In genomic region chr14:20805485-20805884, GRCh38 we compare ENCODE assay signal across 38 cellular contexts. TPM values are rescaled to one million over a fixed set of nuclear protein-coding genes. Genes with fewer than 3 reads are reported as not detected.
"Had no signal": no experiment of that assay in that cellular context is flagged by ENCODE, and none has a peak within 500 bp of the region (broad histone marks: within the 10 kb centered on the region; RNA-seq: fewer than 3 reads in every experiment).

No MANE protein-coding gene starts in this region.

- H3K36me3 Mint-ChIP-seq: activated CD4-positive, alpha-beta memory T cell treated with anti-CD3 and anti-CD28 coated beads for 36 hours; activated naive CD4-positive, alpha-beta T cell treated with anti-CD3 and anti-CD28 coated beads, Interleukin-2, amount 10 ng/mL, durations not matched to agents 7 days and 5 days; activated naive CD4-positive, alpha-beta T cell treated with anti-CD3 and anti-CD28 coated beads, Interleukin-2, amount 50 U/mL, for 24 hours; activated naive CD8-positive, alpha-beta T cell; brain had no signal

- H3K4me1 Mint-ChIP-seq: activated CD4-positive, alpha-beta T cell treated with anti-CD3 and anti-CD28 coated beads, Interleukin-2, amount 10 ng/mL, durations not matched to agents 24 days and 14 days; activated T-helper 17 cell treated with anti-CD3 and anti-CD28 coated beads, Interleukin-2, amount 50 U/mL, for 72 hours had no signal

- H3K36me3 ChIP-seq: adrenal gland, cardiac muscle cell had no signal

- DNase-seq: activated B cell treated with CpG ODN at 0.5 μM for 24 hours; activated CD4-positive, alpha-beta memory T cell treated with anti-CD3 and anti-CD28 coated beads for 36 hours; activated CD4-positive, alpha-beta T cell treated with anti-CD3 and anti-CD28 coated beads for 4 hours; activated CD4-positive, alpha-beta T cell treated with anti-CD3 and anti-CD28 coated beads, Interleukin-2, amount 10 ng/mL, durations not matched to agents 24 days and 14 days; activated CD4-positive, alpha-beta T cell treated with anti-CD3 and anti-CD28 coated beads, Interleukin-2, amount 50 U/mL, for 1 hour; activated CD4-positive, alpha-beta T cell treated with anti-CD3 and anti-CD28 coated beads, Interleukin-2, amount 50 U/mL, for 4 hours; activated CD4-positive, CD25-positive, alpha-beta regulatory T cell treated with anti-CD3 and anti-CD28 coated beads, Interleukin-2, amount 50 U/mL, for 72 hours; activated CD8-positive, alpha-beta memory T cell treated with anti-CD3 and anti-CD28 coated beads, Interleukin-2, amount 50 U/mL, for 4 hours; activated CD8-positive, alpha-beta T cell treated with anti-CD3 and anti-CD28 coated beads for 36 hours; activated effector memory CD4-positive, alpha-beta T cell treated with anti-CD3 and anti-CD28 coated beads, Interleukin-2, amount 50 U/mL, for 16 hours; activated naive CD4-positive, alpha-beta T cell treated with anti-CD3 and anti-CD28 coated beads, Interleukin-2, amount 10 ng/mL, durations not matched to agents 7 days and 5 days; activated naive CD4-positive, alpha-beta T cell treated with Interleukin-2 at 50 U/mL for 16 hours; activated T-cell treated with anti-CD3 and anti-CD28 coated beads for 4 hours; activated T-cell treated with anti-CD3 and anti-CD28 coated beads, Interleukin-2, amount 50 U/mL, for 1 hour; activated T-cell treated with anti-CD3 and anti-CD28 coated beads, Interleukin-2, amount 50 U/mL, for 4 hours; activated T-cell treated with anti-CD3 and anti-CD28 coated beads, Interleukin-2, amount 50 U/mL, for 72 hours; adrenal gland; amniotic stem cell; aorta; caudate nucleus; cerebellar nuclear complex; T-helper 1 cell; T-helper 2 cell; T-helper 9 cell had no signal

- H3K27me3 ChIP-seq: adrenal gland, cardiac muscle cell had no signal

- H3K27me3 Mint-ChIP-seq: activated CD8-positive, alpha-beta T cell treated with anti-CD3 and anti-CD28 coated beads for 36 hours had no signal

- H3K27ac Mint-ChIP-seq: activated B cell treated with CpG ODN at 0.5 μM for 24 hours; activated CD4-positive, alpha-beta memory T cell treated with anti-CD3 and anti-CD28 coated beads for 36 hours; activated CD4-positive, alpha-beta T cell treated with anti-CD3 and anti-CD28 coated beads, Interleukin-2, amount 10 ng/mL, durations not matched to agents 24 days and 14 days; activated CD8-positive, alpha-beta T cell treated with anti-CD3 and anti-CD28 coated beads for 36 hours; activated naive CD4-positive, alpha-beta T cell treated with anti-CD3 and anti-CD28 coated beads, Interleukin-2, amount 10 ng/mL, durations not matched to agents 7 days and 5 days; activated naive CD4-positive, alpha-beta T cell treated with anti-CD3 and anti-CD28 coated beads, Interleukin-2, amount 50 U/mL, for 24 hours; activated naive CD8-positive, alpha-beta T cell; activated T-cell treated with anti-CD3 and anti-CD28 coated beads, Interleukin-2, amount 50 U/mL, for 72 hours; activated T-helper 1 cell treated with anti-CD3 and anti-CD28 coated beads, Interleukin-12 subunit alpha, Interleukin-12 subunit beta, Interleukin-2, Interleukin-4 antibody, amounts not matched to agents 30 ng/mL and 10 ng/mL and 1 ng/mL, durations not matched to agents 14 hours and 24 hours and 36 hours; activated T-helper 17 cell treated with anti-CD3 and anti-CD28 coated beads, Interleukin-2, amount 50 U/mL, for 72 hours; brain; T-helper 1 cell treated with Interleukin-12 subunit alpha and Interleukin-12 subunit beta and Interleukin-4 antibody, amounts not matched to agents 30 μg/mL and 1 μg/mL, for 36 hours; T-helper 2 cell treated with Interferon-gamma antibody and Interleukin-4, amounts not matched to agents 5 μg/mL and 100 μg/mL, for 36 hours had no signal

- ATAC-seq: activated CD8-positive, alpha-beta T cell treated with anti-CD3 and anti-CD28 coated beads for 36 hours; activated T-cell treated with anti-CD3 and anti-CD28 coated beads, Interleukin-2, amount 50 U/mL, for 4 hours; activated T-cell treated with anti-CD3 and anti-CD28 coated beads, Interleukin-2, amount 50 U/mL, for 72 hours; activated T-helper 17 cell treated with anti-CD3 and anti-CD28 coated beads, Interleukin-2, amount 50 U/mL, for 72 hours had no signal

- H3K4me3 Mint-ChIP-seq: activated B cell treated with CpG ODN at 0.5 μM for 24 hours; activated CD4-positive, alpha-beta memory T cell treated with anti-CD3 and anti-CD28 coated beads for 36 hours; activated CD4-positive, alpha-beta T cell treated with anti-CD3 and anti-CD28 coated beads, Interleukin-2, amount 10 ng/mL, durations not matched to agents 24 days and 14 days; activated CD8-positive, alpha-beta T cell treated with anti-CD3 and anti-CD28 coated beads for 36 hours; activated naive CD4-positive, alpha-beta T cell treated with anti-CD3 and anti-CD28 coated beads, Interleukin-2, amount 10 ng/mL, durations not matched to agents 7 days and 5 days; activated naive CD4-positive, alpha-beta T cell treated with anti-CD3 and anti-CD28 coated beads, Interleukin-2, amount 50 U/mL, for 24 hours; activated naive CD8-positive, alpha-beta T cell; activated T-cell treated with anti-CD3 and anti-CD28 coated beads, Interleukin-2, amount 50 U/mL, for 4 hours; activated T-cell treated with anti-CD3 and anti-CD28 coated beads, Interleukin-2, amount 50 U/mL, for 72 hours; activated T-helper 1 cell treated with anti-CD3 and anti-CD28 coated beads, Interleukin-12 subunit alpha, Interleukin-12 subunit beta, Interleukin-2, Interleukin-4 antibody, amounts not matched to agents 30 ng/mL and 10 ng/mL and 1 ng/mL, durations not matched to agents 14 hours and 24 hours and 36 hours; activated T-helper 17 cell treated with anti-CD3 and anti-CD28 coated beads, Interleukin-2, amount 50 U/mL, for 72 hours; brain; central memory CD8-positive, alpha-beta T cell; T-helper 1 cell treated with Interleukin-12 subunit alpha and Interleukin-12 subunit beta and Interleukin-4 antibody, amounts not matched to agents 30 μg/mL and 1 μg/mL, for 36 hours; T-helper 2 cell treated with Interferon-gamma antibody and Interleukin-4, amounts not matched to agents 5 μg/mL and 100 μg/mL, for 36 hours had no signal

- H3K27ac ChIP-seq: adrenal gland, cardiac muscle cell, VCaP had no signal

- H3K9me3 Mint-ChIP-seq: activated B cell treated with CpG ODN at 0.5 μM for 24 hours; activated CD4-positive, alpha-beta memory T cell treated with anti-CD3 and anti-CD28 coated beads for 36 hours; activated CD4-positive, alpha-beta T cell treated with anti-CD3 and anti-CD28 coated beads, Interleukin-2, amount 10 ng/mL, durations not matched to agents 24 days and 14 days; activated CD8-positive, alpha-beta T cell treated with anti-CD3 and anti-CD28 coated beads for 36 hours; activated naive CD4-positive, alpha-beta T cell treated with anti-CD3 and anti-CD28 coated beads, Interleukin-2, amount 10 ng/mL, durations not matched to agents 7 days and 5 days; activated naive CD4-positive, alpha-beta T cell treated with anti-CD3 and anti-CD28 coated beads, Interleukin-2, amount 50 U/mL, for 24 hours; activated T-cell treated with anti-CD3 and anti-CD28 coated beads, Interleukin-2, amount 50 U/mL, for 4 hours; activated T-cell treated with anti-CD3 and anti-CD28 coated beads, Interleukin-2, amount 50 U/mL, for 72 hours; activated T-helper 1 cell treated with anti-CD3 and anti-CD28 coated beads, Interleukin-12 subunit alpha, Interleukin-12 subunit beta, Interleukin-2, Interleukin-4 antibody, amounts not matched to agents 30 ng/mL and 10 ng/mL and 1 ng/mL, durations not matched to agents 14 hours and 24 hours and 36 hours; activated T-helper 17 cell treated with anti-CD3 and anti-CD28 coated beads, Interleukin-2, amount 50 U/mL, for 72 hours; brain; central memory CD8-positive, alpha-beta T cell; T-helper 1 cell treated with Interleukin-12 subunit alpha and Interleukin-12 subunit beta and Interleukin-4 antibody, amounts not matched to agents 30 μg/mL and 1 μg/mL, for 36 hours; T-helper 2 cell treated with Interferon-gamma antibody and Interleukin-4, amounts not matched to agents 5 μg/mL and 100 μg/mL, for 36 hours had no signal

- H3K4me3 ChIP-seq: adrenal gland, cardiac muscle cell had no signal

- H3K9me3 ChIP-seq: adrenal gland had no signal

RNA-seq across cellular contexts. Expression of gene RNASE1, which starts 2.8 kb away (rescaled TPM):
- total RNA-seq: activated B cell treated with CpG ODN at 0.5 μM for 24 hours; activated CD4-positive, alpha-beta memory T cell treated with anti-CD3 and anti-CD28 coated beads for 36 hours; activated CD4-positive, alpha-beta T cell treated with anti-CD3 and anti-CD28 coated beads, Interleukin-2, amount 10 ng/mL, durations not matched to agents 24 days and 14 days; activated CD8-positive, alpha-beta memory T cell treated with anti-CD3 and anti-CD28 coated beads for 36 hours; activated CD8-positive, alpha-beta T cell treated with anti-CD3 and anti-CD28 coated beads for 36 hours; activated T-cell treated with anti-CD3 and anti-CD28 coated beads, Interleukin-2, amount 50 U/mL, for 72 hours; activated T-helper 1 cell treated with anti-CD3 and anti-CD28 coated beads, Interleukin-12 subunit alpha, Interleukin-12 subunit beta, Interleukin-2, Interleukin-4 antibody, amounts not matched to agents 30 ng/mL and 10 ng/mL and 1 ng/mL, durations not matched to agents 14 hours and 24 hours and 36 hours; bronchial epithelial cell had no signal

RNA-seq across cellular contexts. Expression of gene RNASE6, which starts 24.4 kb away (rescaled TPM):
- total RNA-seq: activated T-cell treated with anti-CD3 and anti-CD28 coated beads, Interleukin-2, amount 50 U/mL, for 72 hours; astrocyte; bronchial epithelial cell; cardiac muscle cell; chondrocyte had no signal

RNA-seq across cellular contexts. Expression of gene EDDM3B, which starts 37.3 kb away (rescaled TPM):
- total RNA-seq: activated B cell treated with CpG ODN at 0.5 μM for 24 hours; activated CD4-positive, alpha-beta memory T cell treated with anti-CD3 and anti-CD28 coated beads for 36 hours; activated CD4-positive, alpha-beta T cell treated with anti-CD3 and anti-CD28 coated beads, Interleukin-2, amount 10 ng/mL, durations not matched to agents 24 days and 14 days; activated CD8-positive, alpha-beta memory T cell treated with anti-CD3 and anti-CD28 coated beads for 36 hours; activated CD8-positive, alpha-beta T cell treated with anti-CD3 and anti-CD28 coated beads for 36 hours; activated T-cell treated with anti-CD3 and anti-CD28 coated beads, Interleukin-2, amount 50 U/mL, for 4 hours; activated T-cell treated with anti-CD3 and anti-CD28 coated beads, Interleukin-2, amount 50 U/mL, for 72 hours; activated T-helper 1 cell treated with anti-CD3 and anti-CD28 coated beads, Interleukin-12 subunit alpha, Interleukin-12 subunit beta, Interleukin-2, Interleukin-4 antibody, amounts not matched to agents 30 ng/mL and 10 ng/mL and 1 ng/mL, durations not matched to agents 14 hours and 24 hours and 36 hours; activated T-helper 17 cell treated with anti-CD3 and anti-CD28 coated beads, Interleukin-2, amount 50 U/mL, for 72 hours; adrenal gland; aorta; astrocyte; bronchial epithelial cell; cardiac muscle cell; chondrocyte had no signal

RNA-seq across cellular contexts. Expression of gene EDDM3A, which starts 59.8 kb away (rescaled TPM):
- total RNA-seq: activated B cell treated with CpG ODN at 0.5 μM for 24 hours; activated CD4-positive, alpha-beta memory T cell treated with anti-CD3 and anti-CD28 coated beads for 36 hours; activated CD4-positive, alpha-beta T cell treated with anti-CD3 and anti-CD28 coated beads, Interleukin-2, amount 10 ng/mL, durations not matched to agents 24 days and 14 days; activated CD8-positive, alpha-beta memory T cell treated with anti-CD3 and anti-CD28 coated beads for 36 hours; activated CD8-positive, alpha-beta T cell treated with anti-CD3 and anti-CD28 coated beads for 36 hours; activated T-cell treated with anti-CD3 and anti-CD28 coated beads, Interleukin-2, amount 50 U/mL, for 4 hours; activated T-cell treated with anti-CD3 and anti-CD28 coated beads, Interleukin-2, amount 50 U/mL, for 72 hours; activated T-helper 1 cell treated with anti-CD3 and anti-CD28 coated beads, Interleukin-12 subunit alpha, Interleukin-12 subunit beta, Interleukin-2, Interleukin-4 antibody, amounts not matched to agents 30 ng/mL and 10 ng/mL and 1 ng/mL, durations not matched to agents 14 hours and 24 hours and 36 hours; activated T-helper 17 cell treated with anti-CD3 and anti-CD28 coated beads, Interleukin-2, amount 50 U/mL, for 72 hours; adrenal gland; aorta; astrocyte; bronchial epithelial cell; cardiac muscle cell; chondrocyte had no signal
